In genomic region chr14:95548328-95548929, GRCh38 we compare ENCODE assay signal across 15 cellular contexts.
"Had no signal": no experiment of that assay in that cellular context is flagged by ENCODE, and none has a peak within 500 bp of the region (broad histone marks: within the 10 kb centered on the region; RNA-seq: fewer than 3 reads in every experiment).

No MANE protein-coding gene starts in this region.

- H3K27ac Mint-ChIP-seq: activated CD4-positive, alpha-beta T cell treated with anti-CD3 and anti-CD28 coated beads, Interleukin-2, amount 10 ng/mL, durations not matched to agents 24 days and 14 days; activated naive CD4-positive, alpha-beta T cell treated with anti-CD3 and anti-CD28 coated beads for 36 hours; naive B cell; stimulated activated naive CD8-positive, alpha-beta T cell treated with anti-CD3 and anti-CD28 coated beads, Interleukin-15, Interleukin-2, amounts not matched to agents 100 ng/mL and 50 ng/mL, for 24 hours; T-helper 1 cell treated with Interleukin-12 subunit alpha and Interleukin-12 subunit beta and Interleukin-4 antibody, amounts not matched to agents 30 μg/mL and 1 μg/mL, for 36 hours had no signal

- H3K4me3 Mint-ChIP-seq: activated CD4-positive, alpha-beta T cell treated with anti-CD3 and anti-CD28 coated beads, Interleukin-2, amount 10 ng/mL, durations not matched to agents 24 days and 14 days; activated naive CD4-positive, alpha-beta T cell treated with anti-CD3 and anti-CD28 coated beads for 36 hours; activated T-helper 17 cell treated with anti-CD3 and anti-CD28 coated beads, Interleukin-2, amount 50 U/mL, for 72 hours; stimulated activated naive CD8-positive, alpha-beta T cell treated with anti-CD3 and anti-CD28 coated beads, Interleukin-15, Interleukin-2, amounts not matched to agents 100 ng/mL and 50 ng/mL, for 24 hours; T-helper 1 cell treated with Interleukin-12 subunit alpha and Interleukin-12 subunit beta and Interleukin-4 antibody, amounts not matched to agents 30 μg/mL and 1 μg/mL, for 36 hours; WTC11 had no signal

- H3K27me3 Mint-ChIP-seq: activated CD4-positive, alpha-beta T cell treated with anti-CD3 and anti-CD28 coated beads, Interleukin-2, amount 10 ng/mL, durations not matched to agents 24 days and 14 days; activated T-helper 17 cell treated with anti-CD3 and anti-CD28 coated beads, Interleukin-2, amount 50 U/mL, for 72 hours; naive B cell; stimulated activated naive CD8-positive, alpha-beta T cell treated with anti-CD3 and anti-CD28 coated beads, Interleukin-15, Interleukin-2, amounts not matched to agents 100 ng/mL and 50 ng/mL, for 24 hours had no signal

- H3K4me3 ChIP-seq: heart right ventricle, left lung, testis had no signal

- DNase-seq: activated CD4-positive, alpha-beta T cell treated with anti-CD3 and anti-CD28 coated beads, Interleukin-2, amount 10 ng/mL, durations not matched to agents 24 days and 14 days; activated naive CD4-positive, alpha-beta T cell treated with anti-CD3 and anti-CD28 coated beads for 36 hours; activated T-cell treated with anti-CD3 and anti-CD28 coated beads for 4 hours; cerebellar nuclear complex; heart right ventricle; left lung; naive B cell; retina; stimulated activated CD4-positive, alpha-beta T cell treated with anti-CD3 and anti-CD28 coated beads, Interleukin-15, amount 100 ng/mL, for 24 hours; stimulated activated CD4-positive, alpha-beta T cell treated with anti-CD3 and anti-CD28 coated beads, Interleukin-4, amount 100 ng/mL, for 24 hours; testis had no signal

- H3K27ac ChIP-seq: left lung, testis had no signal

- H3K27me3 ChIP-seq: heart right ventricle, left lung, testis had no signal

- H3K9me3 Mint-ChIP-seq: activated CD4-positive, alpha-beta T cell treated with anti-CD3 and anti-CD28 coated beads, Interleukin-2, amount 10 ng/mL, durations not matched to agents 24 days and 14 days; activated T-helper 17 cell treated with anti-CD3 and anti-CD28 coated beads, Interleukin-2, amount 50 U/mL, for 72 hours; naive B cell; stimulated activated naive CD8-positive, alpha-beta T cell treated with anti-CD3 and anti-CD28 coated beads, Interleukin-15, Interleukin-2, amounts not matched to agents 100 ng/mL and 50 ng/mL, for 24 hours; T-helper 1 cell treated with Interleukin-12 subunit alpha and Interleukin-12 subunit beta and Interleukin-4 antibody, amounts not matched to agents 30 μg/mL and 1 μg/mL, for 36 hours had no signal

- H3K9me3 ChIP-seq: heart right ventricle, left lung, testis had no signal

- ATAC-seq: activated T-helper 17 cell treated with anti-CD3 and anti-CD28 coated beads, Interleukin-2, amount 50 U/mL, for 72 hours; left lung had no signal
